In genomic region chr4:76147454-76148141, GRCh38 we compare ENCODE assay signal across 1 cellular context.
TF ChIP-seq lines count a peak whose summit lies in the region.

No MANE protein-coding gene starts in this region.

TF ChIP-seq in HepG2, 621 proteins besides CTCF, POLR2A, EP300 and RAD21 (continued from another document and continues in another):
- TF ChIP-seq ZNF646 (CRISPR knock-in tag; IDR thresholded peaks at IDR 0.05) (no peak), SMARCE1 (IDR thresholded peaks at IDR 0.05; ENCODE audit: borderline replicate concordance) (no peak), HNF1B (CRISPR knock-in tag; IDR thresholded peaks at IDR 0.05) (no peak), ZNF17 (CRISPR knock-in tag; IDR thresholded peaks at IDR 0.05) (no peak), TCF12 (IDR thresholded peaks at IDR 0.05) (no peak), TCF12 (CRISPR knock-in tag; IDR thresholded peaks at IDR 0.05) (0 out of 2 replicates have a peak, but pooled peaks have one; percentile 52), FIP1L1 (IDR thresholded peaks at IDR 0.05; ENCODE audit: borderline replicate concordance, insufficient read depth, low read depth, low read length) (no peak), ZNF30 (CRISPR knock-in tag; IDR thresholded peaks at IDR 0.05) (no peak), AGO1 (IDR thresholded peaks at IDR 0.05; ENCODE audit: low read depth, low read length, poor library complexity, severe bottlenecking) (peak; percentile 35), PHB2 (IDR thresholded peaks at IDR 0.05; ENCODE audit: partially characterized antibody) (no peak), ZNF280B (CRISPR knock-in tag; IDR thresholded peaks at IDR 0.05; ENCODE audit: borderline replicate concordance) (no peak), ZNF883 (CRISPR knock-in tag; IDR thresholded peaks at IDR 0.05; ENCODE audit: not compliant biosample characterization) (no peak), RORA (CRISPR knock-in tag; IDR thresholded peaks at IDR 0.05) (no peak), SOX6 (IDR thresholded peaks at IDR 0.05) (no peak), SOX6 (CRISPR knock-in tag; IDR thresholded peaks at IDR 0.05) (no peak), YEATS4 (CRISPR knock-in tag; IDR thresholded peaks at IDR 0.05; ENCODE audit: borderline replicate concordance) (no peak), NONO (IDR thresholded peaks at IDR 0.05) (no peak), NONO (CRISPR knock-in tag; conservative IDR thresholded peaks at IDR 0.05) (no peak), DR1 (CRISPR knock-in tag; IDR thresholded peaks at IDR 0.05) (no peak), ZNF773 (CRISPR knock-in tag; IDR thresholded peaks at IDR 0.05; ENCODE audit: borderline replicate concordance) (no peak), TBX2 (CRISPR knock-in tag; IDR thresholded peaks at IDR 0.05; ENCODE audit: borderline replicate concordance) (no peak), ZNF468 (CRISPR knock-in tag; IDR thresholded peaks at IDR 0.05) (no peak), HCFC1 (IDR thresholded peaks at IDR 0.05; ENCODE audit: low read depth, low read length) (no peak), STAG1 (CRISPR knock-in tag; IDR thresholded peaks at IDR 0.05) (no peak), FOXC1 (CRISPR knock-in tag; IDR thresholded peaks at IDR 0.05; ENCODE audit: borderline replicate concordance) (no peak), ZNF816 (CRISPR knock-in tag; IDR thresholded peaks at IDR 0.05; ENCODE audit: borderline replicate concordance) (no peak), SYNCRIP (IDR thresholded peaks at IDR 0.05; ENCODE audit: insufficient read depth, low read depth, low read length) (no peak), REXO4 (CRISPR knock-in tag; IDR thresholded peaks at IDR 0.05; ENCODE audit: borderline replicate concordance) (no peak), ZNF530 (CRISPR knock-in tag; IDR thresholded peaks at IDR 0.05; ENCODE audit: low read depth) (no peak), RNF219 (CRISPR knock-in tag; IDR thresholded peaks at IDR 0.05) (no peak; the same call in 1 of the 2 replicates), SPEN (CRISPR knock-in tag; IDR thresholded peaks at IDR 0.05; ENCODE audit: low read depth) (no peak), CREBL2 (CRISPR knock-in tag; IDR thresholded peaks at IDR 0.05; ENCODE audit: borderline replicate concordance) (0 out of 2 replicates have a peak, but pooled peaks have one; percentile 34), ZKSCAN8 (CRISPR knock-in tag; IDR thresholded peaks at IDR 0.05; ENCODE audit: borderline replicate concordance) (no peak), ZNF274 (CRISPR knock-in tag; IDR thresholded peaks at IDR 0.05) (peak; percentile 69; the same call in 1 of the 2 replicates), ZNF317 (CRISPR knock-in tag; IDR thresholded peaks at IDR 0.05) (no peak), PRPF4 (IDR thresholded peaks at IDR 0.05; ENCODE audit: low read depth, low read length, poor library complexity, severe bottlenecking) (no peak), TFAP4 (IDR thresholded peaks at IDR 0.05; ENCODE audit: borderline replicate concordance, low read depth) (no peak), ZNF24 (IDR thresholded peaks at IDR 0.05) (no peak), RFX5 (IDR thresholded peaks at IDR 0.05; ENCODE audit: low read depth, low read length) (no peak), ZBTB1 (CRISPR knock-in tag; IDR thresholded peaks at IDR 0.05; ENCODE audit: borderline replicate concordance) (no peak), PREB (CRISPR knock-in tag; IDR thresholded peaks at IDR 0.05) (no peak), U2AF2 (IDR thresholded peaks at IDR 0.05; ENCODE audit: low read depth, low read length) (no peak), NBN (conservative IDR thresholded peaks at IDR 0.05) (no peak), SP140L (CRISPR knock-in tag; IDR thresholded peaks at IDR 0.05; ENCODE audit: borderline replicate concordance) (no peak), ZFP91 (CRISPR knock-in tag; IDR thresholded peaks at IDR 0.05; ENCODE audit: borderline replicate concordance) (no peak), JUN (CRISPR knock-in tag; IDR thresholded peaks at IDR 0.05) (no peak), FOSL1 (CRISPR knock-in tag; IDR thresholded peaks at IDR 0.05; ENCODE audit: borderline replicate concordance) (no peak), AHR (CRISPR knock-in tag; IDR thresholded peaks at IDR 0.05) (no peak), ZFP36L2 (CRISPR knock-in tag; IDR thresholded peaks at IDR 0.05) (no peak), GATAD1 (CRISPR knock-in tag; IDR thresholded peaks at IDR 0.05) (no peak), HNRNPK (IDR thresholded peaks at IDR 0.05; ENCODE audit: low read depth, low read length, poor library complexity, severe bottlenecking) (no peak), PCBP1 (IDR thresholded peaks at IDR 0.05; ENCODE audit: borderline replicate concordance, low read depth, low read length) (no peak), ZNF674 (CRISPR knock-in tag; IDR thresholded peaks at IDR 0.05; ENCODE audit: low read depth) (no peak), DMTF1 (CRISPR knock-in tag; IDR thresholded peaks at IDR 0.05) (no peak), MIER3 (CRISPR knock-in tag; IDR thresholded peaks at IDR 0.05; ENCODE audit: borderline replicate concordance) (no peak)
